Comparison of ENCODE assay signal across 1 cellular context in the genomic region with DNA sequence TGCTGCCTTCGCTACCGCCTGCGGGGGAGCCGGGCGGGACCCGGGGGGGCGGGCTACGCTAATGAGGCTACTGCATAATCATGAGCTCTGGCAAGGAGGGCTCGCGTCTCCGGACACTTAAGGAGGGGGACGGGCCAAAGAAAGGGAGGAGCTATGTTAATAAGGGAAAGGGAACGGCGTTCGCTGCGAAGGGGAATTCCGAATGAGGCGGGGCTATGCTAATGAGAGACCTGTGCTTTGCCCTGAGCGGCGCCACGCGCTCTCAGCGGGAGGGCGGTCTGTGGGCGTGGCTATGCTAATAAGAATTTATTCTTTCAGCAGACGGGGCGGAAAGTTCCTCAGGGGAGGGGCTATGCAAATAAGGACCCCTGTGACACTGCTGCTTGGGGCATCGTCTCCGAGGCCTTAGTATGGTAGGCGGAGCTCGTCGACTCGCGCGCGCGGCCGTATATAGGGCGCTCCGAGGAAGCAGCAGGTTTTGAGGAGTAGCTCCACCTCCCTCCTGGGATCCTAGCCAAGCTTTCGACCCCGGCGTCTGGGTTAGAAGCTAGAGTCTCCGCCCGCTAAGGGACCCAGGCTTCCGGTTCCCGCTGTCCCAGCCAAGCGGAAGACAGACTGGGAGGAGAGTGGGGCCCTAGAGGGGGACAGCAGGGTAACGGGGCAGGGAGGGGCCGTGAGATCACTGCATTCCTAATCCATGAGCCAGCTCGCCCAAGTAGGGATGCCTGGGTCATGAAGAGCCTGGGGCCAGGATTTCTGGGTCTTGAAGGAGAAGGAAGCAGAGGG.
A peak's percentile ranks its signal among the peaks of the same experiment; 100 is the strongest.
TF ChIP-seq lines count a peak whose summit lies in the region.

A gene (minus strand): TSS at position 31 of the 786 bp plus-strand sequence. CDS start 45 bp downstream, outside the sequence.

TF ChIP-seq in GM12878, 131 proteins besides CTCF, POLR2A, EP300 and RAD21 (continued from another document):
- TF ChIP-seq, protein P1, sequence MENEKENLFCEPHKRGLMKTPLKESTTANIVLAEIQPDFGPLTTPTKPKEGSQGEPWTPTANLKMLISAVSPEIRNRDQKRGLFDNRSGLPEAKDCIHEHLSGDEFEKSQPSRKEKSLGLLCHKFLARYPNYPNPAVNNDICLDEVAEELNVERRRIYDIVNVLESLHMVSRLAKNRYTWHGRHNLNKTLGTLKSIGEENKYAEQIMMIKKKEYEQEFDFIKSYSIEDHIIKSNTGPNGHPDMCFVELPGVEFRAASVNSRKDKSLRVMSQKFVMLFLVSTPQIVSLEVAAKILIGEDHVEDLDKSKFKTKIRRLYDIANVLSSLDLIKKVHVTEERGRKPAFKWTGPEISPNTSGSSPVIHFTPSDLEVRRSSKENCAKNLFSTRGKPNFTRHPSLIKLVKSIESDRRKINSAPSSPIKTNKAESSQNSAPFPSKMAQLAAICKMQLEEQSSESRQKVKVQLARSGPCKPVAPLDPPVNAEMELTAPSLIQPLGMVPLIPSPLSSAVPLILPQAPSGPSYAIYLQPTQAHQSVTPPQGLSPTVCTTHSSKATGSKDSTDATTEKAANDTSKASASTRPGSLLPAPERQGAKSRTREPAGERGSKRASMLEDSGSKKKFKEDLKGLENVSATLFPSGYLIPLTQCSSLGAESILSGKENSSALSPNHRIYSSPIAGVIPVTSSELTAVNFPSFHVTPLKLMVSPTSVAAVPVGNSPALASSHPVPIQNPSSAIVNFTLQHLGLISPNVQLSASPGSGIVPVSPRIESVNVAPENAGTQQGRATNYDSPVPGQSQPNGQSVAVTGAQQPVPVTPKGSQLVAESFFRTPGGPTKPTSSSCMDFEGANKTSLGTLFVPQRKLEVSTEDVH (IDR thresholded peaks at IDR 0.05; ENCODE audit: low read depth, partially characterized antibody) = no peak
- TF ChIP-seq TCF12 (IDR thresholded peaks at IDR 0.05; ENCODE audit: low read depth, low read length) = no peak
- TF ChIP-seq BHLHE40 (IDR thresholded peaks at IDR 0.05; ENCODE audit: borderline replicate concordance in 1 of 2, low read depth in 2 of 2, low read length in 1 of 2) = no peak
- no peak for TF ChIP-seq MYC (IDR thresholded peaks at IDR 0.05; ENCODE audit: insufficient read depth, insufficient read length, insufficient replicate concordance, low read length, severe bottlenecking)
- TF ChIP-seq, protein P2, sequence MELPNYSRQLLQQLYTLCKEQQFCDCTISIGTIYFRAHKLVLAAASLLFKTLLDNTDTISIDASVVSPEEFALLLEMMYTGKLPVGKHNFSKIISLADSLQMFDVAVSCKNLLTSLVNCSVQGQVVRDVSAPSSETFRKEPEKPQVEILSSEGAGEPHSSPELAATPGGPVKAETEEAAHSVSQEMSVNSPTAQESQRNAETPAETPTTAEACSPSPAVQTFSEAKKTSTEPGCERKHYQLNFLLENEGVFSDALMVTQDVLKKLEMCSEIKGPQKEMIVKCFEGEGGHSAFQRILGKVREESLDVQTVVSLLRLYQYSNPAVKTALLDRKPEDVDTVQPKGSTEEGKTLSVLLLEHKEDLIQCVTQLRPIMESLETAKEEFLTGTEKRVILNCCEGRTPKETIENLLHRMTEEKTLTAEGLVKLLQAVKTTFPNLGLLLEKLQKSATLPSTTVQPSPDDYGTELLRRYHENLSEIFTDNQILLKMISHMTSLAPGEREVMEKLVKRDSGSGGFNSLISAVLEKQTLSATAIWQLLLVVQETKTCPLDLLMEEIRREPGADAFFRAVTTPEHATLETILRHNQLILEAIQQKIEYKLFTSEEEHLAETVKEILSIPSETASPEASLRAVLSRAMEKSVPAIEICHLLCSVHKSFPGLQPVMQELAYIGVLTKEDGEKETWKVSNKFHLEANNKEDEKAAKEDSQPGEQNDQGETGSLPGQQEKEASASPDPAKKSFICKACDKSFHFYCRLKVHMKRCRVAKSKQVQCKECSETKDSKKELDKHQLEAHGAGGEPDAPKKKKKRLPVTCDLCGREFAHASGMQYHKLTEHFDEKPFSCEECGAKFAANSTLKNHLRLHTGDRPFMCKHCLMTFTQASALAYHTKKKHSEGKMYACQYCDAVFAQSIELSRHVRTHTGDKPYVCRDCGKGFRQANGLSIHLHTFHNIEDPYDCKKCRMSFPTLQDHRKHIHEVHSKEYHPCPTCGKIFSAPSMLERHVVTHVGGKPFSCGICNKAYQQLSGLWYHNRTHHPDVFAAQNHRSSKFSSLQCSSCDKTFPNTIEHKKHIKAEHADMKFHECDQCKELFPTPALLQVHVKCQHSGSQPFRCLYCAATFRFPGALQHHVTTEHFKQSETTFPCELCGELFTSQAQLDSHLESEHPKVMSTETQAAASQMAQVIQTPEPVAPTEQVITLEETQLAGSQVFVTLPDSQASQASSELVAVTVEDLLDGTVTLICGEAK (IDR thresholded peaks at IDR 0.05; ENCODE audit: borderline replicate concordance) = peak; percentile 70; the same call in 1 of the 2 replicates
- no peak; the same call in 1 of the 2 replicates for TF ChIP-seq RFX5 (IDR thresholded peaks at IDR 0.05; ENCODE audit: low read depth, low read length)
- TF ChIP-seq HDAC6 (IDR thresholded peaks at IDR 0.05; ENCODE audit: unreplicated experiment) = no peak
- TF ChIP-seq PML (IDR thresholded peaks at IDR 0.05; ENCODE audit: low read length) = peak; percentile 76; the same call in 1 of the 2 replicates
- TF ChIP-seq ZNF217 (IDR thresholded peaks at IDR 0.05) = no peak
- 0 out of 2 replicates have a peak, but pooled peaks have one; percentile 1 for TF ChIP-seq SPI1 (IDR thresholded peaks at IDR 0.05; ENCODE audit: borderline replicate concordance, insufficient read depth, low read depth, low read length)
- no peak for TF ChIP-seq ESRRA (IDR thresholded peaks at IDR 0.05; ENCODE audit: low read length)
- no peak for TF ChIP-seq NFIC (IDR thresholded peaks at IDR 0.05; ENCODE audit: low read depth, low read length)
- TF ChIP-seq SUZ12 (IDR thresholded peaks at IDR 0.05; ENCODE audit: unreplicated experiment) = no peak
- TF ChIP-seq, protein P3, sequence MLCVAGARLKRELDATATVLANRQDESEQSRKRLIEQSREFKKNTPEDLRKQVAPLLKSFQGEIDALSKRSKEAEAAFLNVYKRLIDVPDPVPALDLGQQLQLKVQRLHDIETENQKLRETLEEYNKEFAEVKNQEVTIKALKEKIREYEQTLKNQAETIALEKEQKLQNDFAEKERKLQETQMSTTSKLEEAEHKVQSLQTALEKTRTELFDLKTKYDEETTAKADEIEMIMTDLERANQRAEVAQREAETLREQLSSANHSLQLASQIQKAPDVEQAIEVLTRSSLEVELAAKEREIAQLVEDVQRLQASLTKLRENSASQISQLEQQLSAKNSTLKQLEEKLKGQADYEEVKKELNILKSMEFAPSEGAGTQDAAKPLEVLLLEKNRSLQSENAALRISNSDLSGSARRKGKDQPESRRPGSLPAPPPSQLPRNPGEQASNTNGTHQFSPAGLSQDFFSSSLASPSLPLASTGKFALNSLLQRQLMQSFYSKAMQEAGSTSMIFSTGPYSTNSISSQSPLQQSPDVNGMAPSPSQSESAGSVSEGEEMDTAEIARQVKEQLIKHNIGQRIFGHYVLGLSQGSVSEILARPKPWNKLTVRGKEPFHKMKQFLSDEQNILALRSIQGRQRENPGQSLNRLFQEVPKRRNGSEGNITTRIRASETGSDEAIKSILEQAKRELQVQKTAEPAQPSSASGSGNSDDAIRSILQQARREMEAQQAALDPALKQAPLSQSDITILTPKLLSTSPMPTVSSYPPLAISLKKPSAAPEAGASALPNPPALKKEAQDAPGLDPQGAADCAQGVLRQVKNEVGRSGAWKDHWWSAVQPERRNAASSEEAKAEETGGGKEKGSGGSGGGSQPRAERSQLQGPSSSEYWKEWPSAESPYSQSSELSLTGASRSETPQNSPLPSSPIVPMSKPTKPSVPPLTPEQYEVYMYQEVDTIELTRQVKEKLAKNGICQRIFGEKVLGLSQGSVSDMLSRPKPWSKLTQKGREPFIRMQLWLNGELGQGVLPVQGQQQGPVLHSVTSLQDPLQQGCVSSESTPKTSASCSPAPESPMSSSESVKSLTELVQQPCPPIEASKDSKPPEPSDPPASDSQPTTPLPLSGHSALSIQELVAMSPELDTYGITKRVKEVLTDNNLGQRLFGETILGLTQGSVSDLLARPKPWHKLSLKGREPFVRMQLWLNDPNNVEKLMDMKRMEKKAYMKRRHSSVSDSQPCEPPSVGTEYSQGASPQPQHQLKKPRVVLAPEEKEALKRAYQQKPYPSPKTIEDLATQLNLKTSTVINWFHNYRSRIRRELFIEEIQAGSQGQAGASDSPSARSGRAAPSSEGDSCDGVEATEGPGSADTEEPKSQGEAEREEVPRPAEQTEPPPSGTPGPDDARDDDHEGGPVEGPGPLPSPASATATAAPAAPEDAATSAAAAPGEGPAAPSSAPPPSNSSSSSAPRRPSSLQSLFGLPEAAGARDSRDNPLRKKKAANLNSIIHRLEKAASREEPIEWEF (IDR thresholded peaks at IDR 0.05; ENCODE audit: insufficient replicate concordance, low read depth, low read length) = no peak
